9 cellular contexts compared by ENCODE assay signal in genomic region chr12:93699271-93700141, GRCh38. TPM values are rescaled to one million over a fixed set of nuclear protein-coding genes. Genes with fewer than 3 reads are reported as not detected.
A peak's percentile ranks its signal among the peaks of the same experiment; 100 is the strongest.
DNase-seq lines count a peak whose midpoint lies in the region; ATAC-seq and TF ChIP-seq lines count a peak whose summit lies in the region.
"Had no signal": no experiment of that assay in that cellular context is flagged by ENCODE, and none has a peak within 500 bp of the region (broad histone marks: within the 10 kb centered on the region; RNA-seq: fewer than 3 reads in every experiment).

No MANE protein-coding gene starts in this region.

- H3K27ac ChIP-seq in osteoblast (ENCODE audit: low read depth, low read length) (peak overlapping the region; percentile 96), substantia nigra (ENCODE audit: low read depth, low read length, poor library complexity, severe bottlenecking) (no peak overlapping the region)

- H4K20me1 ChIP-seq in osteoblast (ENCODE audit: insufficient read depth, low read length) = no peaks in the 10 kb centered on the region

- no peak for ATAC-seq in HG02840 (IDR thresholded peaks at IDR 0.05; ENCODE audit: low FRiP score, unreplicated experiment)
- ATAC-seq: T-cell had no signal

- H3K27me3 ChIP-seq in osteoblast (ENCODE audit: insufficient read depth, low read length) = no peaks in the 10 kb centered on the region

- H2AFZ ChIP-seq in osteoblast (ENCODE audit: low read length) = no peak overlapping the region

- H3K4me3 ChIP-seq in choroid plexus epithelial cell (ENCODE audit: low read depth, low read length) = no peak overlapping the region
- peak overlapping the region; percentile 29 for H3K4me3 ChIP-seq in osteoblast (ENCODE audit: insufficient read depth, low read length)

- no peaks in the 10 kb centered on the region for H3K79me2 ChIP-seq in osteoblast (ENCODE audit: insufficient read depth, low read length)

- H3K36me3 ChIP-seq in osteoblast (ENCODE audit: insufficient read depth, low read length) = no peaks in the 10 kb centered on the region

- no peaks in the 10 kb centered on the region for H3K9me3 ChIP-seq in osteoblast (ENCODE audit: low read depth, low read length)

- TF ChIP-seq CTCF in choroid plexus epithelial cell (conservative IDR thresholded peaks at IDR 0.05; ENCODE audit: low read depth, low read length) = no peak
- TF ChIP-seq CTCF in osteoblast (IDR thresholded peaks at IDR 0.05; ENCODE audit: extremely low read depth, low read depth, low read length) = no peak

- H3K4me1 ChIP-seq in osteoblast (ENCODE audit: insufficient read depth, low read length) = peaks cover 41% of the 10 kb centered on the region

- peak overlapping the region; percentile 51 for H3K4me2 ChIP-seq in osteoblast (ENCODE audit: insufficient read depth, low read length)

- DNase-seq in GM04504 (ENCODE audit: low read depth) (peak; percentile 38), NCI-H2029 (lab: John Stamatoyannopoulos, UW) (peak; percentile 23), choroid plexus epithelial cell (ENCODE audit: low read depth) (peak; percentile 79), osteoblast (ENCODE audit: insufficient read length, low spot score, missing footprints) (no peak), substantia nigra (lab: John Stamatoyannopoulos, UW) (no peak)
- no peak for DNase-seq in stimulated activated CD4-positive, alpha-beta T cell treated with anti-CD3 and anti-CD28 coated beads, Interleukin-2, amount 100 ng/mL, for 24 hours
- DNase-seq: naive B cell, T-cell had no signal

RNA-seq across cellular contexts. Expression of gene CRADD, which starts 22.3 kb away (rescaled TPM):
- total RNA-seq in osteoblast = 15.3 and 15.6 TPM in 2 replicates

Comparison
In these comparisons a context has a peak if more than half of its experiments do, and no peak if none do; other contexts are left out.
1. DNase-seq: peak in GM04504 (single experiment), NCI-H2029 (single experiment) and choroid plexus epithelial cell (single experiment); none in osteoblast (single experiment), stimulated activated CD4-positive, alpha-beta T cell treated with anti-CD3 and anti-CD28 coated beads, Interleukin-2, amount 100 ng/mL, for 24 hours (0 of 2) and substantia nigra (0 of 49).